In the genomic region with DNA sequence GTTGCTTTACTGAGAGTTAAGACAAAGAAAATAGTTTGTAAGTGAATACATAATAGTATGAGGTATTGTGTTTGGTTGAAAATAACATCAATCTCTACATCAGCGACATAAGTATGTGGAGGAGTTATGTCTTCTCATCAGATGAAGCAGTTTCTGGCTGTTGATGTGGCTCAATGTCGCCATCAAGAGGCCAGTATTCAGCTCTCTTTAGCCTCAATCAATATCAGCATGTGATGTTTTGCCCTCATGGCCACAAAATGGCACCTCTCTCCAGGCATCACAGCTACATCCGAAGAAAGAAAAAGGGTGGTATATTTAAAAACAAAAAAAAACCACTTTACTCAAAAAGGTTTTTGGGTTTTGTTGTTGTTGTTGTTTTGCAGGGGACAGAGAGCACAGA, we compare ENCODE assay signal across 14 cellular contexts.
A peak's percentile ranks its signal among the peaks of the same experiment; 100 is the strongest.
DNase-seq lines count a peak whose midpoint lies in the region; ATAC-seq and TF ChIP-seq lines count a peak whose summit lies in the region.
"Had no signal": no experiment of that assay in that cellular context is flagged by ENCODE, and none has a peak within 500 bp of the region (broad histone marks: within the 10 kb centered on the region; RNA-seq: fewer than 3 reads in every experiment).

No MANE protein-coding gene starts in this region.

- POLR2A ChIA-PET in HEK293T (lab: Yijun Ruan, JAX), result no interaction called here

- ATAC-seq in GM21423 (IDR thresholded peaks at IDR 0.05; ENCODE audit: unreplicated experiment), result no peak

- no peak overlapping the region for H2AFZ ChIP-seq in hepatocyte

- no peaks in the 10 kb centered on the region for H4K20me1 ChIP-seq in hepatocyte (ENCODE audit: insufficient read depth, poor library complexity, severe bottlenecking)

- H3K4me3 ChIP-seq in AG10803 (ENCODE audit: low read length), result no peak overlapping the region
- H3K4me3 ChIP-seq in hepatocyte, result no peak overlapping the region
- H3K4me3 ChIP-seq: SK-N-MC had no signal

- no peak overlapping the region for H3K4me2 ChIP-seq in hepatocyte

- H3K9me3 ChIP-seq in hepatocyte (ENCODE audit: low read depth), result no peaks in the 10 kb centered on the region

- H3K9me2 ChIP-seq in hepatocyte (replicated peaks; ENCODE audit: insufficient read depth), result no peaks in the 10 kb centered on the region

- CTCF ChIA-PET in HEK293T (lab: Yijun Ruan, JAX), result no interaction called here

- no peaks in the 10 kb centered on the region for H3K79me2 ChIP-seq in hepatocyte

- 76% methylated on average over 3 of the region's 3 CpGs for WGBS in hepatocyte (ENCODE audit: low lambda C conversion rate, missing lambda C conversion rate)

- no peaks in the 10 kb centered on the region for H3K4me1 ChIP-seq in hepatocyte (ENCODE audit: insufficient read depth)

- H3K27ac ChIP-seq in hepatocyte, result no peak overlapping the region
- H3K27ac ChIP-seq: SK-N-MC had no signal

- no peaks in the 10 kb centered on the region for H3K27me3 ChIP-seq in hepatocyte

- peak; percentile 52 for TF ChIP-seq CTCF in AG10803 (conservative IDR thresholded peaks at IDR 0.05; ENCODE audit: low read length)
- TF ChIP-seq CTCF in hepatocyte (IDR thresholded peaks at IDR 0.05; ENCODE audit: poor library complexity), result peak; percentile 21

- H3K36me3 ChIP-seq in hepatocyte (replicated peaks; ENCODE audit: insufficient read depth, low read depth), result no peaks in the 10 kb centered on the region

- DNase-seq in AG10803 (ENCODE audit: low read depth) (peak; percentile 44), HEK293T (ENCODE audit: extremely low spot score) (no peak), RPMI7951 (ENCODE audit: low read depth) (peak; percentile 29), hepatocyte (ENCODE audit: low spot score) (no peak), globus pallidus (ENCODE audit: low spot score) (no peak), NCI-H1092 (lab: John Stamatoyannopoulos, UW) (no peak)
- no peak for DNase-seq in activated CD4-positive, alpha-beta T cell treated with anti-CD3 and anti-CD28 coated beads for 1 hour
- DNase-seq: activated B cell treated with CpG ODN at 0.5 μM for 24 hours; CD4-positive, alpha-beta memory T cell; H7; NCI-H2227 treated with DMSO at 0.1 percent for 48 hours; stimulated activated CD4-positive, alpha-beta T cell treated with anti-CD3 and anti-CD28 coated beads, Interleukin-4, amount 100 ng/mL, for 4 hours had no signal

TF ChIP-seq in HEK293T, 16 proteins besides CTCF, POLR2A, EP300 and RAD21:
- TF ChIP-seq ZNF384 (IDR thresholded peaks at IDR 0.05) (no peak), L3MBTL2 (conservative IDR thresholded peaks at IDR 0.05) (peak; percentile 37; the same call in 1 of the 2 replicates), FOXM1 (IDR thresholded peaks at IDR 0.05; ENCODE audit: borderline replicate concordance) (no peak), FOXK2 (IDR thresholded peaks at IDR 0.05) (no peak)
TF ChIP-seq in HEK293T: peak in this region for 1.

Comparison
In these comparisons a context has a peak if more than half of its experiments do, and no peak if none do; other contexts are left out.
1. DNase-seq: peak in AG10803 (single experiment) and RPMI7951 (single experiment); none in HEK293T (single experiment), hepatocyte (single experiment), globus pallidus (single experiment), activated CD4-positive, alpha-beta T cell treated with anti-CD3 and anti-CD28 coated beads for 1 hour (single experiment) and NCI-H1092 (single experiment).